15 cellular contexts compared by ENCODE assay signal in genomic region chr9:93814561-93814960, GRCh38.
DNase-seq lines count a peak whose midpoint lies in the region; ATAC-seq, FAIRE-seq and TF ChIP-seq lines count a peak whose summit lies in the region.
"Had no signal": no experiment of that assay in that cellular context is flagged by ENCODE, and none has a peak within 500 bp of the region (broad histone marks: within the 10 kb centered on the region; RNA-seq: fewer than 3 reads in every experiment).

No MANE protein-coding gene starts in this region.

- H3K4me1 ChIP-seq in A549 (no peaks in the 10 kb centered on the region), foreskin keratinocyte (no peaks in the 10 kb centered on the region)

- no peak for TF ChIP-seq EP300 in A549 (IDR thresholded peaks at IDR 0.05)

- WGBS in A549 (ENCODE audit: missing lambda C conversion rate) = 21% methylated on average over 4 of the region's 5 CpGs

- CTCF ChIA-PET in A549 (lab: Yijun Ruan, JAX) = interaction anchor here (0.8 to 3.9 kb wide), 4 partner anchors 10 to 399 kb away, joined by 4 to 17 read pairs (median 5); no protein-coding TSS in a partner anchor

- no peaks in the 10 kb centered on the region for H3K9me3 ChIP-seq in A549

- POLR2A ChIA-PET in A549 (lab: Yijun Ruan, JAX) = no interaction called here

- H3K27ac ChIP-seq in A549 (no peak overlapping the region), foreskin keratinocyte (no peak overlapping the region)

- DNase-seq in A549 (ENCODE audit: low read depth in 1 of 2, low spot score in 1 of 2) (no peak), GM20000 (ENCODE audit: low spot score) (peak; percentile 6), NCI-H345 (lab: John Stamatoyannopoulos, UW) (peak; percentile 56), foreskin keratinocyte (no peak), NCI-H446 treated with DMSO at 0.1 percent for 48 hours (lab: John Stamatoyannopoulos, UW) (no peak)
- no peak for DNase-seq in activated CD4-positive, alpha-beta T cell treated with anti-CD3 and anti-CD28 coated beads for 4 hours
- no peak for DNase-seq in activated naive CD4-positive, alpha-beta T cell treated with anti-CD3 and anti-CD28 coated beads, Interleukin-2, amount 50 U/mL, for 16 hours
- DNase-seq: hypothalamus; NCI-H1694 treated with DMSO at 0.1 percent for 48 hours; SIG-M5; stimulated activated CD4-positive, alpha-beta T cell treated with anti-CD3 and anti-CD28 coated beads, Interleukin-1b, Interleukin-23, amount 100 ng/mL, for 48 hours had no signal

- ATAC-seq in A549 (peak; percentile 58 to 78; a peak in 4 of 6 replicates), foreskin keratinocyte (peak; percentile 26), GM19455 (IDR thresholded peaks at IDR 0.05; ENCODE audit: unreplicated experiment) (no peak)
- ATAC-seq: activated CD4-positive, CD25-positive, alpha-beta regulatory T cell treated with anti-CD3 and anti-CD28 coated beads, Interleukin-2, amount 50 U/mL, for 24 hours had no signal

- H3K4me2 ChIP-seq in A549 = no peak overlapping the region

- no peak for FAIRE-seq in A549 (lab: Jason Lieb, UNC)
- FAIRE-seq: bronchial epithelial cell, endothelial cell of umbilical vein had no signal

- TF ChIP-seq RAD21 in A549 (conservative IDR thresholded peaks at IDR 0.05 in 1 of 2, IDR thresholded peaks at IDR 0.05 in 1 of 2) = no peak

- no peak for TF ChIP-seq POLR2A in A549 (IDR thresholded peaks at IDR 0.05; ENCODE audit: low read length)

- H3K4me3 ChIP-seq in A549 = no peak overlapping the region

- TF ChIP-seq CTCF in A549 (IDR thresholded peaks at IDR 0.05) (no peak), GM20000 (IDR thresholded peaks at IDR 0.05; ENCODE audit: extremely low read depth, missing control alignments) (no peak), foreskin keratinocyte (conservative IDR thresholded peaks at IDR 0.05) (peak; percentile 20)

- H3K27me3 ChIP-seq in foreskin keratinocyte = peaks cover 7% of the 10 kb centered on the region

TF ChIP-seq in A549, 52 proteins besides CTCF, POLR2A, EP300 and RAD21:
- no peak for TF ChIP-seq JUN (IDR thresholded peaks at IDR 0.05)
- no peak for TF ChIP-seq RFX5 (IDR thresholded peaks at IDR 0.05)
- no peak for TF ChIP-seq EHMT2 (IDR thresholded peaks at IDR 0.05; ENCODE audit: low read depth)
- TF ChIP-seq MAZ (IDR thresholded peaks at IDR 0.05; ENCODE audit: borderline replicate concordance, low read depth, low read length) = no peak
- no peak for TF ChIP-seq RNF2 (IDR thresholded peaks at IDR 0.05; ENCODE audit: borderline replicate concordance, low read depth)
- TF ChIP-seq HDAC2 (IDR thresholded peaks at IDR 0.05) = no peak
- TF ChIP-seq SREBF2 (IDR thresholded peaks at IDR 0.05) = no peak
- no peak for TF ChIP-seq ZNF302 (CRISPR knock-in tag; IDR thresholded peaks at IDR 0.05)
- TF ChIP-seq PHF8 (IDR thresholded peaks at IDR 0.05; ENCODE audit: borderline replicate concordance, low read depth) = no peak
- TF ChIP-seq GATA3 (IDR thresholded peaks at IDR 0.05; ENCODE audit: borderline replicate concordance) = no peak
- no peak for TF ChIP-seq HMGXB4 (CRISPR knock-in tag; IDR thresholded peaks at IDR 0.05; ENCODE audit: borderline replicate concordance)
- no peak for TF ChIP-seq HES2 (IDR thresholded peaks at IDR 0.05)
- TF ChIP-seq PBX3 (IDR thresholded peaks at IDR 0.05) = no peak
- no peak for TF ChIP-seq MYC (IDR thresholded peaks at IDR 0.05; ENCODE audit: borderline replicate concordance, low read length)
- TF ChIP-seq USF2 (IDR thresholded peaks at IDR 0.05) = no peak
- TF ChIP-seq HOXB5 (CRISPR knock-in tag; IDR thresholded peaks at IDR 0.05) = no peak

Comparison
In these comparisons a context has a peak if more than half of its experiments do, and no peak if none do; other contexts are left out.
1. DNase-seq: peak in GM20000 (single experiment) and NCI-H345 (single experiment); none in A549 (0 of 2), foreskin keratinocyte (0 of 2), NCI-H446 treated with DMSO at 0.1 percent for 48 hours (single experiment), activated CD4-positive, alpha-beta T cell treated with anti-CD3 and anti-CD28 coated beads for 4 hours (0 of 2) and activated naive CD4-positive, alpha-beta T cell treated with anti-CD3 and anti-CD28 coated beads, Interleukin-2, amount 50 U/mL, for 16 hours (single experiment).